ENCODE assay signal across 10 cellular contexts in genomic region chr17:80750263-80750662, GRCh38.
DNase-seq lines count a peak whose midpoint lies in the region; ATAC-seq, FAIRE-seq and TF ChIP-seq lines count a peak whose summit lies in the region.
"Had no signal": no experiment of that assay in that cellular context is flagged by ENCODE, and none has a peak within 500 bp of the region (broad histone marks: within the 10 kb centered on the region; RNA-seq: fewer than 3 reads in every experiment).

No MANE protein-coding gene starts in this region.

- H3K9me3 Mint-ChIP-seq in GM23338 (no peaks in the 10 kb centered on the region; the same call in 2 of the 3 replicates), progenitor cell of endocrine pancreas (ENCODE audit: low read depth) (no peaks in the 10 kb centered on the region)

- H3K4me1 Mint-ChIP-seq in GM23338, result peaks cover 29% of the 10 kb centered on the region
- no peaks in the 10 kb centered on the region for H3K4me1 Mint-ChIP-seq in progenitor cell of endocrine pancreas (ENCODE audit: low read depth)

- H3K36me3 Mint-ChIP-seq in GM23338 (ENCODE audit: low read depth) (peaks cover 2% of the 10 kb centered on the region; the same call in 1 of the 3 replicates), progenitor cell of endocrine pancreas (ENCODE audit: insufficient read depth) (peaks cover 3% of the 10 kb centered on the region)

- H3K27ac ChIP-seq in GM23338 (ENCODE audit: low read depth) (0 out of 2 replicates have a peak overlapping the region, but pooled peaks have one; percentile 36), dorsolateral prefrontal cortex (peak overlapping the region in 56 of 59 donors; percentile 74 to 99 (median 93)), small intestine (ENCODE audit: low read depth in 1 of 2, low read length in 1 of 2) (no peak overlapping the region)
- H3K27ac ChIP-seq: brain microvascular endothelial cell, thoracic aorta had no signal

- no peaks in the 10 kb centered on the region for H3K9me2 ChIP-seq in GM23338 (ENCODE audit: insufficient read depth)

- no peak for DNase-seq in GM23338 (ENCODE audit: low spot score)
- DNase-seq in Kasumi-1 (lab: John Stamatoyannopoulos, UW), result peak; percentile 68 to 72
- DNase-seq in dorsolateral prefrontal cortex, result peak in 1 of 10 donors; percentile 13
- DNase-seq in progenitor cell of endocrine pancreas (ENCODE audit: low spot score, unreplicated experiment), result no peak
- no peak for DNase-seq in small intestine
- no peak for DNase-seq in NCI-H82 (lab: John Stamatoyannopoulos, UW)
- DNase-seq: brain microvascular endothelial cell, T-helper 17 cell had no signal

- H3F3A ChIP-seq in GM23338 (replicated peaks; ENCODE audit: low read depth), result no peaks in the 10 kb centered on the region

- H3K4me3 Mint-ChIP-seq in GM23338 (no peak overlapping the region), progenitor cell of endocrine pancreas (ENCODE audit: low read depth) (no peak overlapping the region)
- H3K4me3 Mint-ChIP-seq: T-helper 17 cell had no signal

- no peaks in the 10 kb centered on the region for H3K9me3 ChIP-seq in small intestine (ENCODE audit: control insufficient read depth, low read depth)
- H3K9me3 ChIP-seq: thoracic aorta had no signal

- H4K20me1 ChIP-seq in GM23338 (replicated peaks; ENCODE audit: insufficient read depth), result peaks cover 4% of the 10 kb centered on the region; the same call in 1 of the 2 replicates

- H3K79me2 ChIP-seq in GM23338 (replicated peaks; ENCODE audit: insufficient read depth), result 0 out of 2 replicates have a peak, but pooled peaks cover 3% of the 10 kb centered on the region

- ATAC-seq in GM23338 (no peak), HG02973 (IDR thresholded peaks at IDR 0.05; ENCODE audit: unreplicated experiment) (no peak)
- ATAC-seq: T-helper 17 cell had no signal

- H3K27me3 ChIP-seq in GM23338 (ENCODE audit: insufficient read depth) (no peaks in the 10 kb centered on the region), dorsolateral prefrontal cortex (no peaks in the 10 kb centered on the region), small intestine (ENCODE audit: control insufficient read depth in 2 of 2, insufficient read depth in 2 of 2, low read length in 2 of 2) (no peaks in the 10 kb centered on the region)
- H3K27me3 ChIP-seq: brain microvascular endothelial cell had no signal

- H3K27ac Mint-ChIP-seq in GM23338 (no peak overlapping the region), progenitor cell of endocrine pancreas (peak overlapping the region; percentile 13)

- H3K4me1 ChIP-seq in GM23338 (ENCODE audit: insufficient read depth) (0 out of 2 replicates have a peak, but pooled peaks cover 9% of the 10 kb centered on the region), small intestine (ENCODE audit: control insufficient read depth in 2 of 2, insufficient read depth in 1 of 2, low read depth in 1 of 2, low read length in 1 of 2) (no peaks in the 10 kb centered on the region)

- H3K27me3 Mint-ChIP-seq in GM23338 (ENCODE audit: insufficient read depth, low read depth, poor library complexity) (peaks cover 3% of the 10 kb centered on the region), progenitor cell of endocrine pancreas (no peaks in the 10 kb centered on the region)
- H3K27me3 Mint-ChIP-seq: T-helper 17 cell had no signal

- no peak overlapping the region for H3K4me3 ChIP-seq in GM23338
- peak overlapping the region in 2 of 59 donors; percentile 30 to 35 for H3K4me3 ChIP-seq in dorsolateral prefrontal cortex
- no peak overlapping the region for H3K4me3 ChIP-seq in small intestine (ENCODE audit: low read depth in 1 of 2, low read length in 2 of 2)
- H3K4me3 ChIP-seq: thoracic aorta had no signal

- H3K4me2 ChIP-seq in GM23338, result no peak overlapping the region

- TF ChIP-seq CTCF in GM23338 (conservative IDR thresholded peaks at IDR 0.05; ENCODE audit: low read depth in 2 of 2), result no peak
- no peak for TF ChIP-seq CTCF in dorsolateral prefrontal cortex (IDR thresholded peaks at IDR 0.05 in 54 of 56, conservative IDR thresholded peaks at IDR 0.05 in 2 of 56; ENCODE audit: low read depth in 1 of 56, partially characterized antibody in 56 of 56)
- TF ChIP-seq CTCF in progenitor cell of endocrine pancreas (IDR thresholded peaks at IDR 0.05; ENCODE audit: unreplicated experiment), result no peak

- H2AFZ ChIP-seq in GM23338, result no peak overlapping the region

- H3K36me3 ChIP-seq in GM23338 (ENCODE audit: insufficient read depth) (no peaks in the 10 kb centered on the region), small intestine (ENCODE audit: control insufficient read depth in 2 of 2, insufficient read depth in 2 of 2, low read length in 2 of 2) (peaks cover 0 to 3% of the 10 kb centered on the region in 2 donors)
- H3K36me3 ChIP-seq: thoracic aorta had no signal

- WGBS in small intestine, 3 donors, result 73 to 86% (median 82%) methylated on average over 14 of the region's 14 CpGs

- intact Hi-C loops in dorsolateral prefrontal cortex (cut with DNase I), result loop anchor here (2.0 to 5.0 kb wide), 2 partner anchors 82 to 83 kb away; no protein-coding TSS in a partner anchor

- no peak for FAIRE-seq in small intestine (lab: Jason Lieb, UNC)

TF ChIP-seq in GM23338, 12 proteins besides CTCF, POLR2A, EP300 and RAD21 (continues in another document):
- TF ChIP-seq POLR2AphosphoS5 (IDR thresholded peaks at IDR 0.05; ENCODE audit: low read depth) (no peak), ZNF331 (CRISPR knock-in tag; IDR thresholded peaks at IDR 0.05; ENCODE audit: low read depth) (no peak), ZNF462 (CRISPR knock-in tag; IDR thresholded peaks at IDR 0.05) (no peak), STAT1 (IDR thresholded peaks at IDR 0.05; ENCODE audit: unreplicated experiment) (no peak), JUNB (IDR thresholded peaks at IDR 0.05; ENCODE audit: unreplicated experiment) (no peak), NANOG (IDR thresholded peaks at IDR 0.05; ENCODE audit: borderline replicate concordance) (no peak), ETS1 (IDR thresholded peaks at IDR 0.05) (no peak)

Comparison
In these comparisons a context has a peak if more than half of its experiments do, and no peak if none do; other contexts are left out.
1. DNase-seq: peak in Kasumi-1 (2 of 2); none in GM23338 (single experiment), progenitor cell of endocrine pancreas (single experiment), small intestine (single experiment) and NCI-H82 (single experiment).
2. H3K27ac ChIP-seq: peak in GM23338 (single experiment) and dorsolateral prefrontal cortex (56 of 59); none in small intestine (0 of 2).